9 cellular contexts compared by ENCODE assay signal in genomic region chr4:52641853-52642563, GRCh38. TPM values are rescaled to one million over a fixed set of nuclear protein-coding genes. Genes with fewer than 3 reads are reported as not detected.
DNase-seq lines count a peak whose midpoint lies in the region; ATAC-seq, FAIRE-seq and TF ChIP-seq lines count a peak whose summit lies in the region.
"Had no signal": no experiment of that assay in that cellular context is flagged by ENCODE, and none has a peak within 500 bp of the region (broad histone marks: within the 10 kb centered on the region; RNA-seq: fewer than 3 reads in every experiment).

No MANE protein-coding gene starts in this region.

- no peaks in the 10 kb centered on the region for H3K27me3 ChIP-seq in pancreas

- H3K9me3 Mint-ChIP-seq in memory B cell = no peaks in the 10 kb centered on the region

- DNase-seq in NCI-H226 = peak; percentile 20
- no peak for DNase-seq in memory B cell (ENCODE audit: low spot score in 2 of 2)
- DNase-seq in NCI-H2171 treated with DMSO at 0.1 percent for 48 hours (lab: John Stamatoyannopoulos, UW) = no peak
- DNase-seq in pancreas = no peak
- no peak for DNase-seq in ureter (ENCODE audit: low spot score)
- DNase-seq in Ammon's horn (ENCODE audit: low spot score) = no peak

- no peaks in the 10 kb centered on the region for H3K36me3 ChIP-seq in pancreas

- WGBS in pancreas, 2 donors = 81% methylated on average over 3 of the region's 3 CpGs

- peaks cover 0 to 13% (median 7%) of the 10 kb centered on the region in 3 donors for H3K4me1 ChIP-seq in pancreas

- H3K27ac Mint-ChIP-seq in memory B cell = peak overlapping the region; percentile 48
- H3K27ac Mint-ChIP-seq: activated naive CD8-positive, alpha-beta T cell had no signal

- TF ChIP-seq CTCF in pancreas (IDR thresholded peaks at IDR 0.05) = no peak

- ATAC-seq in GM18870 (IDR thresholded peaks at IDR 0.05; ENCODE audit: unreplicated experiment) (peak; percentile 95), HG02571 (IDR thresholded peaks at IDR 0.05; ENCODE audit: unreplicated experiment) (peak; percentile 83), memory B cell (ENCODE audit: low read depth) (no peak), pancreas (no peak)

- H3K36me3 Mint-ChIP-seq in memory B cell = no peaks in the 10 kb centered on the region

- H3K27ac ChIP-seq in pancreas = no peak overlapping the region

- H3K27me3 Mint-ChIP-seq in memory B cell = no peaks in the 10 kb centered on the region
- H3K27me3 Mint-ChIP-seq: activated naive CD8-positive, alpha-beta T cell had no signal

- FAIRE-seq in pancreas (lab: Jason Lieb, UNC) = no peak

- intact Hi-C loops in pancreas (cut with DNase I) = no loop called here

- no peak overlapping the region for H3K4me3 Mint-ChIP-seq in memory B cell
- H3K4me3 Mint-ChIP-seq: activated naive CD8-positive, alpha-beta T cell had no signal

- peaks cover 42% of the 10 kb centered on the region for H3K4me1 Mint-ChIP-seq in memory B cell

- no peak overlapping the region for H3K4me3 ChIP-seq in pancreas

- H3K9me3 ChIP-seq in pancreas = no peaks in the 10 kb centered on the region

RNA-seq across cellular contexts. Expression of gene USP46, which starts 17.1 kb away (rescaled TPM):
- 10 to 100 TPM in 3 of 6 donors, 1 to 10 TPM in 3; 8.4 to 12.1 (median 10.1) TPM for total RNA-seq in pancreas
- polyA plus RNA-seq in pancreas = 1 to 10 TPM; 1.5 to 3.0 TPM
- 34.6 TPM for total RNA-seq in ureter

Comparison
In these comparisons a context has a peak if more than half of its experiments do, and no peak if none do; other contexts are left out.
1. ATAC-seq: peak in GM18870 (single experiment) and HG02571 (single experiment); none in memory B cell (single experiment) and pancreas (0 of 4).